ENCODE assay signal across 10 cellular contexts in the genomic region with DNA sequence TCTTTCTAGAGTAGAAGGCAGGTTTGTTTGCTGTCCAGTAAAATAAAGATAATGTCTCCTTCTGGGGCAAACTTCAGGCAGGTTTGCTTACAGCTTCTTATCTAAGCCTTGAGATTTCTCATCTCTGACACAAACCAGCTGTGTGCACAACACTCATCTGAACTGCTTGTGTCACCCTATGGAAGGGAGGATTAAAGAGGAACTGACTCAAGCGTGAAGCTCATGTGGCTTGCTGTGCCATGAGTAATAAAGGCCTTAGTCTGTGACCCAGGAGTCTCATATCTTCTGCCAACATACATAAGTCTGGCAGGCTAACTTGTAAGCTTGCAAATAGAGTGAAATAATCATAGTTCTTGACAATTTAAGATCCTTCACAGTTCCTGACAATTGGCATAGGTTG. TPM values are rescaled to one million over a fixed set of nuclear protein-coding genes. Genes with fewer than 3 reads are reported as not detected.
DNase-seq lines count a peak whose midpoint lies in the region; TF ChIP-seq lines count a peak whose summit lies in the region.
"Had no signal": no experiment of that assay in that cellular context is flagged by ENCODE, and none has a peak within 500 bp of the region (broad histone marks: within the 10 kb centered on the region; RNA-seq: fewer than 3 reads in every experiment).

No MANE protein-coding gene starts in this region.

- in situ Hi-C loops in astrocyte of the spinal cord (cut with HindIII; ENCODE audit: low sequenced_read_pairs): no loop called here

- peak; percentile 31 for DNase-seq in activated CD4-positive, alpha-beta T cell treated with anti-CD3 and anti-CD28 coated beads for 48 hours
- no peak for DNase-seq in activated CD4-positive, alpha-beta T cell treated with anti-CD3 and anti-CD28 coated beads for 4 hours
- DNase-seq in HK-2 (ENCODE audit: unreplicated experiment): peak; percentile 35
- DNase-seq in astrocyte of the spinal cord (ENCODE audit: low read depth, low spot score): peak; percentile 93
- no peak for DNase-seq in cerebellar nuclear complex (lab: John Stamatoyannopoulos, UW)
- DNase-seq in ecto neural progenitor cell (ENCODE audit: low spot score): no peak
- no peak for DNase-seq in caudate nucleus (lab: John Stamatoyannopoulos, UW)

- H3K27ac ChIP-seq in caudate nucleus (ENCODE audit: low read depth, low read length): no peak overlapping the region
- H3K27ac ChIP-seq: gastroesophageal sphincter had no signal

- no peak for TF ChIP-seq CTCF in astrocyte of the spinal cord (IDR thresholded peaks at IDR 0.05; ENCODE audit: low read depth, low read length)

- H3K4me2 ChIP-seq in skeletal muscle satellite cell (ENCODE audit: low read length): peak overlapping the region; percentile 53

- H3K27me3 ChIP-seq in skeletal muscle satellite cell (ENCODE audit: control insufficient read depth, insufficient read depth, low read length): no peaks in the 10 kb centered on the region
- H3K27me3 ChIP-seq: gastroesophageal sphincter had no signal

- no peaks in the 10 kb centered on the region for H3K9me3 ChIP-seq in skeletal muscle satellite cell (replicated peaks; ENCODE audit: low read length)
- H3K9me3 ChIP-seq: gastroesophageal sphincter had no signal

- no peak overlapping the region for H3K9ac ChIP-seq in skeletal muscle satellite cell (ENCODE audit: low read depth, low read length)

- H3K4me1 ChIP-seq in skeletal muscle satellite cell (ENCODE audit: control insufficient read depth, insufficient read depth, low read length): peaks cover 9% of the 10 kb centered on the region
- H3K4me1 ChIP-seq: gastroesophageal sphincter had no signal

- H3K36me3 ChIP-seq in skeletal muscle satellite cell (ENCODE audit: insufficient read depth, low read length): no peaks in the 10 kb centered on the region
- H3K36me3 ChIP-seq: gastroesophageal sphincter had no signal

- no peak overlapping the region for H3K4me3 ChIP-seq in astrocyte of the spinal cord (ENCODE audit: low read depth, low read length)
- H3K4me3 ChIP-seq in skeletal muscle satellite cell (ENCODE audit: low read length): no peak overlapping the region
- H3K4me3 ChIP-seq: gastroesophageal sphincter had no signal

RNA-seq across cellular contexts. Expression of a gene that starts 24.2 kb away (rescaled TPM):
- 0.22 TPM in 1 of 2 replicates, not detected in the other for total RNA-seq in skeletal muscle satellite cell (2012; rRNA removed)
- total RNA-seq: CD4-positive, CD25-positive, alpha-beta regulatory T cell had no signal

Comparison
In these comparisons a context has a peak if more than half of its experiments do, and no peak if none do; other contexts are left out.
1. DNase-seq: peak in activated CD4-positive, alpha-beta T cell treated with anti-CD3 and anti-CD28 coated beads for 48 hours (single experiment), HK-2 (single experiment) and astrocyte of the spinal cord (single experiment); none in activated CD4-positive, alpha-beta T cell treated with anti-CD3 and anti-CD28 coated beads for 4 hours (0 of 2), cerebellar nuclear complex (0 of 2), ecto neural progenitor cell (single experiment) and caudate nucleus (0 of 61).